In genomic region chr13:39451860-39452301, GRCh38 we compare ENCODE assay signal across 8 cellular contexts.
DNase-seq lines count a peak whose midpoint lies in the region; ATAC-seq and TF ChIP-seq lines count a peak whose summit lies in the region.

No MANE protein-coding gene starts in this region.

- H3K4me3 ChIP-seq in gastroesophageal sphincter (no peak overlapping the region), spleen (no peak overlapping the region)

- intact Hi-C loops in spleen (cut with DNase I; ENCODE audit: low total_unique reads), result no loop called here

- H3K27me3 ChIP-seq in gastroesophageal sphincter, result no peaks in the 10 kb centered on the region
- H3K27me3 ChIP-seq in spleen (replicated peaks in 1 of 7), result no peaks in the 10 kb centered on the region

- TF ChIP-seq CTCF in gastroesophageal sphincter (IDR thresholded peaks at IDR 0.05), result no peak
- no peak for TF ChIP-seq CTCF in spleen (IDR thresholded peaks at IDR 0.05 in 8 of 11, conservative IDR thresholded peaks at IDR 0.05 in 3 of 11)

- TF ChIP-seq POLR2A in gastroesophageal sphincter (IDR thresholded peaks at IDR 0.05) (no peak), spleen (IDR thresholded peaks at IDR 0.05) (no peak)

- H3K4me1 ChIP-seq in gastroesophageal sphincter (peaks cover 13 to 51% (median 22%) of the 10 kb centered on the region in 3 donors), spleen (peaks cover 10 to 46% (median 27%) of the 10 kb centered on the region in 6 donors)

- no peak for TF ChIP-seq EP300 in gastroesophageal sphincter (IDR thresholded peaks at IDR 0.05)

- H3K27ac ChIP-seq in gastroesophageal sphincter (peak overlapping the region in 3 of 4 donors; percentile 38 to 57 (median 50)), spleen (peak overlapping the region in 7 of 8 donors; percentile 12 to 76 (median 65))

- H3K9me3 ChIP-seq in gastroesophageal sphincter (no peaks in the 10 kb centered on the region), spleen (peaks cover 0 to under 1% (median 0%) of the 10 kb centered on the region in 8 donors)

- WGBS in gastroesophageal sphincter (ENCODE audit: low coverage in 1 of 2), 2 donors, result 32 to 51% methylated on average over 4 of the region's 4 CpGs
- WGBS in spleen, 5 donors, result 9 to 15% (median 12%) methylated on average over 4 of the region's 4 CpGs

- ATAC-seq in HG03159 (IDR thresholded peaks at IDR 0.05; ENCODE audit: unreplicated experiment) (peak; percentile 52), gastroesophageal sphincter (peak; percentile 80), HG02610 (IDR thresholded peaks at IDR 0.05; ENCODE audit: unreplicated experiment) (no peak), GM19455 (IDR thresholded peaks at IDR 0.05; ENCODE audit: unreplicated experiment) (no peak)

- no peaks in the 10 kb centered on the region for H3K36me3 ChIP-seq in gastroesophageal sphincter
- H3K36me3 ChIP-seq in spleen, result no peaks in the 10 kb centered on the region

- peak; percentile 80 for DNase-seq in OCI-M1 (lab: John Stamatoyannopoulos, UW)
- no peak for DNase-seq in spleen
- no peak for DNase-seq in activated CD8-positive, alpha-beta memory T cell treated with anti-CD3 and anti-CD28 coated beads for 24 hours
- no peak for DNase-seq in NCI-H526 treated with DMSO at 0.1 percent for 48 hours (lab: John Stamatoyannopoulos, UW)

Comparison
In these comparisons a context has a peak if more than half of its experiments do, and no peak if none do; other contexts are left out.
1. ATAC-seq: peak in HG03159 (single experiment) and gastroesophageal sphincter (single experiment); none in HG02610 (single experiment) and GM19455 (single experiment).